ENCODE assay signal across 1 cellular context in genomic region chr13:75458696-75459422, GRCh38.
A peak's percentile ranks its signal among the peaks of the same experiment; 100 is the strongest.
TF ChIP-seq lines count a peak whose summit lies in the region.

No MANE protein-coding gene starts in this region.

TF ChIP-seq in HepG2, 621 proteins besides CTCF, POLR2A, EP300 and RAD21 (continued from another document):
- TF ChIP-seq, protein P1, sequence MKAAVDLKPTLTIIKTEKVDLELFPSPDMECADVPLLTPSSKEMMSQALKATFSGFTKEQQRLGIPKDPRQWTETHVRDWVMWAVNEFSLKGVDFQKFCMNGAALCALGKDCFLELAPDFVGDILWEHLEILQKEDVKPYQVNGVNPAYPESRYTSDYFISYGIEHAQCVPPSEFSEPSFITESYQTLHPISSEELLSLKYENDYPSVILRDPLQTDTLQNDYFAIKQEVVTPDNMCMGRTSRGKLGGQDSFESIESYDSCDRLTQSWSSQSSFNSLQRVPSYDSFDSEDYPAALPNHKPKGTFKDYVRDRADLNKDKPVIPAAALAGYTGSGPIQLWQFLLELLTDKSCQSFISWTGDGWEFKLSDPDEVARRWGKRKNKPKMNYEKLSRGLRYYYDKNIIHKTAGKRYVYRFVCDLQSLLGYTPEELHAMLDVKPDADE (CRISPR knock-in tag; IDR thresholded peaks at IDR 0.05): no peak
- TF ChIP-seq PRPF4 (IDR thresholded peaks at IDR 0.05; ENCODE audit: low read depth, low read length, poor library complexity, severe bottlenecking) (no peak), CCAR2 (optimal IDR thresholded peaks at IDR 0.05; ENCODE audit: low read depth, low read length) (no peak), RERE (CRISPR knock-in tag; IDR thresholded peaks at IDR 0.05; ENCODE audit: low read depth) (peak; percentile 73; the same call in 1 of the 2 replicates), ZNF180 (CRISPR knock-in tag; IDR thresholded peaks at IDR 0.05; ENCODE audit: borderline replicate concordance, low read depth) (no peak), SCMH1 (CRISPR knock-in tag; IDR thresholded peaks at IDR 0.05; ENCODE audit: borderline replicate concordance) (no peak), POLR2AphosphoS2 (IDR thresholded peaks at IDR 0.05; ENCODE audit: low read depth, low read length) (no peak), GABPA (IDR thresholded peaks at IDR 0.05; ENCODE audit: low read depth, low read length) (no peak), GABPA (CRISPR knock-in tag; IDR thresholded peaks at IDR 0.05; ENCODE audit: low read depth) (peak; percentile 83), ZNF260 (CRISPR knock-in tag; IDR thresholded peaks at IDR 0.05; ENCODE audit: borderline replicate concordance, low read depth) (no peak), FOXO1 (CRISPR knock-in tag; IDR thresholded peaks at IDR 0.05) (peak; percentile 95), KAT8 (CRISPR knock-in tag; IDR thresholded peaks at IDR 0.05) (peak; percentile 79; the same call in 1 of the 2 replicates)
TF ChIP-seq in HepG2: peak in this region for 239.
